In genomic region chr6:83417880-83418663, GRCh38 we compare ENCODE assay signal across 8 cellular contexts. TPM values are rescaled to one million over a fixed set of nuclear protein-coding genes. Genes with fewer than 3 reads are reported as not detected.
DNase-seq lines count a peak whose midpoint lies in the region; ATAC-seq and TF ChIP-seq lines count a peak whose summit lies in the region.

No MANE protein-coding gene starts in this region.

- TF ChIP-seq CTCF in HFFc6 (IDR thresholded peaks at IDR 0.05), result peak; percentile 82
- TF ChIP-seq CTCF in OCI-LY7 (conservative IDR thresholded peaks at IDR 0.05; ENCODE audit: low read length), result peak; percentile 58
- peak; percentile 77 for TF ChIP-seq CTCF in epithelial cell of proximal tubule (conservative IDR thresholded peaks at IDR 0.05; ENCODE audit: low read depth, low read length)
- peak; percentile 63 for TF ChIP-seq CTCF in neural progenitor cell (IDR thresholded peaks at IDR 0.05)

- H3F3A ChIP-seq in neural progenitor cell (ENCODE audit: low read depth), result no peaks in the 10 kb centered on the region

- H3K27ac ChIP-seq in OCI-LY7 (ENCODE audit: low read depth, low read length, poor library complexity, severe bottlenecking) (no peak overlapping the region), neural progenitor cell (no peak overlapping the region)

- H3K27ac Mint-ChIP-seq in HFFc6 (no peak overlapping the region), neural progenitor cell (no peak overlapping the region)
- H3K27ac Mint-ChIP-seq in activated T-helper 17 cell treated with anti-CD3 and anti-CD28 coated beads, Interleukin-2, amount 50 U/mL, for 72 hours, result no peak overlapping the region
- H3K27ac Mint-ChIP-seq in naive thymus-derived CD8-positive, alpha-beta T cell, result no peak overlapping the region

- peak; percentile 30 for DNase-seq in Daoy (ENCODE audit: low read depth)
- DNase-seq in HFFc6, result peak; percentile 57
- peak; percentile 10 for DNase-seq in OCI-LY7 (ENCODE audit: low spot score)
- no peak for DNase-seq in epithelial cell of proximal tubule (ENCODE audit: low read depth)
- peak; percentile 51 for DNase-seq in neural progenitor cell (ENCODE audit: low spot score)
- DNase-seq in naive thymus-derived CD8-positive, alpha-beta T cell, result no peak

- intact Hi-C loops in OCI-LY7 (cut with micrococcal nuclease; ENCODE audit: unreplicated experiment), result no loop called here

- H4K20me1 ChIP-seq in OCI-LY7 (ENCODE audit: insufficient read depth, low read length) (no peaks in the 10 kb centered on the region), neural progenitor cell (ENCODE audit: low read depth) (no peaks in the 10 kb centered on the region)

- H2AFZ ChIP-seq in OCI-LY7 (ENCODE audit: low read length), result no peak overlapping the region
- no peak overlapping the region for H2AFZ ChIP-seq in neural progenitor cell (replicated peaks)

- H3K9me2 ChIP-seq in OCI-LY7 (ENCODE audit: insufficient read depth, low read length), result no peaks in the 10 kb centered on the region

- H3K4me3 ChIP-seq in OCI-LY7 (ENCODE audit: low read depth, low read length, poor library complexity, severe bottlenecking) (no peak overlapping the region), epithelial cell of proximal tubule (ENCODE audit: low read depth, low read length) (no peak overlapping the region), neural progenitor cell (no peak overlapping the region)

- H3K9me3 ChIP-seq in OCI-LY7 (ENCODE audit: low read length), result no peaks in the 10 kb centered on the region
- no peaks in the 10 kb centered on the region for H3K9me3 ChIP-seq in neural progenitor cell (ENCODE audit: low read depth)

- no peaks in the 10 kb centered on the region for H3K27me3 ChIP-seq in neural progenitor cell

- BruUV-seq in OCI-LY7 (replicated peaks; lab: Mats Ljungman, UMichigan), result no TSS peak

- no peak for ATAC-seq in activated T-helper 17 cell treated with anti-CD3 and anti-CD28 coated beads, Interleukin-2, amount 50 U/mL, for 72 hours (replicated peaks)
- ATAC-seq in GM19328 (IDR thresholded peaks at IDR 0.05; ENCODE audit: unreplicated experiment), result no peak
- ATAC-seq in naive thymus-derived CD8-positive, alpha-beta T cell, result no peak

- H3K79me2 ChIP-seq in OCI-LY7 (ENCODE audit: insufficient read depth, low read depth, low read length) (no peaks in the 10 kb centered on the region), neural progenitor cell (ENCODE audit: low read depth) (no peaks in the 10 kb centered on the region)

- H3K4me1 Mint-ChIP-seq in HFFc6 (ENCODE audit: low read depth) (peaks cover 7% of the 10 kb centered on the region; the same call in 1 of the 2 replicates), neural progenitor cell (no peaks in the 10 kb centered on the region)
- H3K4me1 Mint-ChIP-seq in activated T-helper 17 cell treated with anti-CD3 and anti-CD28 coated beads, Interleukin-2, amount 50 U/mL, for 72 hours, result no peaks in the 10 kb centered on the region
- H3K4me1 Mint-ChIP-seq in naive thymus-derived CD8-positive, alpha-beta T cell, result no peaks in the 10 kb centered on the region

- no peaks in the 10 kb centered on the region for H3K36me3 ChIP-seq in OCI-LY7 (ENCODE audit: insufficient read depth, low read length)
- no peaks in the 10 kb centered on the region for H3K36me3 ChIP-seq in neural progenitor cell

- no peak overlapping the region for H3K4me2 ChIP-seq in OCI-LY7 (ENCODE audit: low read length)
- no peak overlapping the region for H3K4me2 ChIP-seq in neural progenitor cell

- CTCF ChIA-PET in OCI-LY7 (lab: Charles Lee; ENCODE audit: unreplicated experiment), result no interaction called here

- H3K4me3 Mint-ChIP-seq in HFFc6 (no peak overlapping the region), neural progenitor cell (no peak overlapping the region)
- H3K4me3 Mint-ChIP-seq in activated T-helper 17 cell treated with anti-CD3 and anti-CD28 coated beads, Interleukin-2, amount 50 U/mL, for 72 hours, result no peak overlapping the region
- H3K4me3 Mint-ChIP-seq in naive thymus-derived CD8-positive, alpha-beta T cell, result no peak overlapping the region

- no peak overlapping the region for H3K9ac ChIP-seq in neural progenitor cell

- H3K4me1 ChIP-seq in OCI-LY7 (ENCODE audit: insufficient read depth, low read length, poor library complexity, severe bottlenecking), result no peaks in the 10 kb centered on the region
- H3K4me1 ChIP-seq in neural progenitor cell, result no peaks in the 10 kb centered on the region

- peaks cover 1% of the 10 kb centered on the region; the same call in 1 of the 2 replicates for H3K36me3 Mint-ChIP-seq in HFFc6 (ENCODE audit: low read depth)
- no peaks in the 10 kb centered on the region for H3K36me3 Mint-ChIP-seq in neural progenitor cell
- H3K36me3 Mint-ChIP-seq in activated T-helper 17 cell treated with anti-CD3 and anti-CD28 coated beads, Interleukin-2, amount 50 U/mL, for 72 hours (ENCODE audit: low read depth), result no peaks in the 10 kb centered on the region
- peaks cover 0 to 12% (median 0%) of the 10 kb centered on the region in 3 donors for H3K36me3 Mint-ChIP-seq in naive thymus-derived CD8-positive, alpha-beta T cell

- H3K27me3 Mint-ChIP-seq in HFFc6 (ENCODE audit: insufficient read depth), result no peaks in the 10 kb centered on the region
- peaks cover 2% of the 10 kb centered on the region for H3K27me3 Mint-ChIP-seq in neural progenitor cell (ENCODE audit: insufficient read depth, low read depth)
- no peaks in the 10 kb centered on the region for H3K27me3 Mint-ChIP-seq in activated T-helper 17 cell treated with anti-CD3 and anti-CD28 coated beads, Interleukin-2, amount 50 U/mL, for 72 hours
- no peaks in the 10 kb centered on the region for H3K27me3 Mint-ChIP-seq in naive thymus-derived CD8-positive, alpha-beta T cell

- no peaks in the 10 kb centered on the region for H3K9me3 Mint-ChIP-seq in HFFc6
- H3K9me3 Mint-ChIP-seq in neural progenitor cell, result no peaks in the 10 kb centered on the region
- H3K9me3 Mint-ChIP-seq in activated T-helper 17 cell treated with anti-CD3 and anti-CD28 coated beads, Interleukin-2, amount 50 U/mL, for 72 hours, result peaks cover 4% of the 10 kb centered on the region
- peaks cover 0 to 16% (median 4%) of the 10 kb centered on the region in 9 donors for H3K9me3 Mint-ChIP-seq in naive thymus-derived CD8-positive, alpha-beta T cell

- POLR2A ChIA-PET in OCI-LY7 (lab: Charles Lee), result interaction anchor here (0.6 to 0.9 kb wide), 2 partner anchors 10 to 77 kb away, joined by 3 read pairs; no protein-coding TSS in a partner anchor
- POLR2A ChIA-PET in naive thymus-derived CD8-positive, alpha-beta T cell (lab: Charles Lee), result no interaction called here

RNA-seq across cellular contexts. Expression of gene ME1, which starts 12.8 kb away (rescaled TPM):
- total RNA-seq in Daoy (2014; rRNA removed; shearing (Covaris generic)), result 19.9 and 22.4 TPM in 2 replicates
- 10 to 100 TPM; 24.2 to 37.1 (median 32.6) TPM for total RNA-seq in HFFc6 (2021; fragmentation: NEBNext Ultra II Directional; extraction: Animal tissue kit (Norgen Biotek cat#: 25700))
- total RNA-seq in OCI-LY7 (2014; rRNA removed; shearing (Covaris generic)), result not detected in 2 replicates
- total RNA-seq in OCI-LY7 (2022), result not detected in 2 replicates
- 13.3 and 20.0 TPM in 2 replicates for total RNA-seq in epithelial cell of proximal tubule
- total RNA-seq in neural progenitor cell (ENCODE audit: low replicate concordance), result 2.0 and 2.8 TPM in 2 replicates
- under 1 TPM; 0.32 to 0.42 TPM for total RNA-seq in activated T-helper 17 cell treated with anti-CD3 and anti-CD28 coated beads, Interleukin-2, amount 50 U/mL, for 72 hours
- under 1 TPM in 1 of 2 experiments, not detected in 1; 0.11 TPM for total RNA-seq in naive thymus-derived CD8-positive, alpha-beta T cell
- polyA plus RNA-seq in naive thymus-derived CD8-positive, alpha-beta T cell, result not detected

Comparison
In these comparisons a context has a peak if more than half of its experiments do, and no peak if none do; other contexts are left out.
1. DNase-seq: peak in Daoy (single experiment), HFFc6 (single experiment), OCI-LY7 (single experiment) and neural progenitor cell (single experiment); none in epithelial cell of proximal tubule (single experiment) and naive thymus-derived CD8-positive, alpha-beta T cell (0 of 10).
2. Peak in every context shown above with its lines, with median percentiles within 50 percentile points of each other: CTCF ChIP-seq.